In genomic region chr4:137610960-137611359, GRCh38 we compare ENCODE assay signal across 12 cellular contexts.
DNase-seq lines count a peak whose midpoint lies in the region; ATAC-seq and TF ChIP-seq lines count a peak whose summit lies in the region.
"Had no signal": no experiment of that assay in that cellular context is flagged by ENCODE, and none has a peak within 500 bp of the region (broad histone marks: within the 10 kb centered on the region; RNA-seq: fewer than 3 reads in every experiment).

No MANE protein-coding gene starts in this region.

- H3K4me3 Mint-ChIP-seq in activated T-helper 1 cell treated with anti-CD3 and anti-CD28 coated beads, Interleukin-12 subunit alpha, Interleukin-12 subunit beta, Interleukin-2, Interleukin-4 antibody, amounts not matched to agents 30 ng/mL and 10 ng/mL and 1 ng/mL, durations not matched to agents 14 hours and 24 hours and 36 hours = no peak overlapping the region

- H3K36me3 Mint-ChIP-seq in activated T-helper 1 cell treated with anti-CD3 and anti-CD28 coated beads, Interleukin-12 subunit alpha, Interleukin-12 subunit beta, Interleukin-2, Interleukin-4 antibody, amounts not matched to agents 30 ng/mL and 10 ng/mL and 1 ng/mL, durations not matched to agents 14 hours and 24 hours and 36 hours (ENCODE audit: low read depth) = no peaks in the 10 kb centered on the region

- no peaks in the 10 kb centered on the region for H3K36me3 ChIP-seq in liver (ENCODE audit: control insufficient read depth in 4 of 4, insufficient read depth in 3 of 4, low read depth in 1 of 4, low read length in 3 of 4)

- peak; percentile 69 for ATAC-seq in HG02798 (IDR thresholded peaks at IDR 0.05; ENCODE audit: poor library complexity, unreplicated experiment)
- ATAC-seq: left lobe of liver had no signal

- H3K27me3 Mint-ChIP-seq in activated T-helper 1 cell treated with anti-CD3 and anti-CD28 coated beads, Interleukin-12 subunit alpha, Interleukin-12 subunit beta, Interleukin-2, Interleukin-4 antibody, amounts not matched to agents 30 ng/mL and 10 ng/mL and 1 ng/mL, durations not matched to agents 14 hours and 24 hours and 36 hours (ENCODE audit: insufficient read depth) = no peaks in the 10 kb centered on the region

- no peaks in the 10 kb centered on the region for H3K9me3 Mint-ChIP-seq in activated T-helper 1 cell treated with anti-CD3 and anti-CD28 coated beads, Interleukin-12 subunit alpha, Interleukin-12 subunit beta, Interleukin-2, Interleukin-4 antibody, amounts not matched to agents 30 ng/mL and 10 ng/mL and 1 ng/mL, durations not matched to agents 14 hours and 24 hours and 36 hours

- TF ChIP-seq RAD21 in liver (IDR thresholded peaks at IDR 0.05) = no peak

- peak; percentile 40; the same call in 1 of the 2 replicates for TF ChIP-seq CTCF in VCaP (conservative IDR thresholded peaks at IDR 0.05)
- TF ChIP-seq CTCF in liver (IDR thresholded peaks at IDR 0.05; ENCODE audit: low read depth, low read length, missing input control) = peak; percentile 11

- no peaks in the 10 kb centered on the region for H3K9me3 ChIP-seq in liver (ENCODE audit: control insufficient read depth in 4 of 4, low read length in 3 of 4)

- DNase-seq in D341Med (ENCODE audit: low spot score) (peak; percentile 39), NCI-H2196 treated with DMSO at 0.1 percent for 48 hours (lab: John Stamatoyannopoulos, UW; ENCODE audit: unreplicated experiment) (no peak), ecto neural progenitor cell (ENCODE audit: low spot score) (no peak), NCI-H2196 (lab: John Stamatoyannopoulos, UW; ENCODE audit: unreplicated experiment) (no peak)
- no peak for DNase-seq in activated T-helper 1 cell treated with anti-CD3 and anti-CD28 coated beads, Interleukin-12 subunit alpha, Interleukin-12 subunit beta, Interleukin-2, Interleukin-4 antibody, amounts not matched to agents 30 ng/mL and 10 ng/mL and 1 ng/mL, durations not matched to agents 14 hours and 24 hours and 36 hours (ENCODE audit: low spot score)
- DNase-seq: activated CD4-positive, alpha-beta T cell treated with anti-CD3 and anti-CD28 coated beads for 1 hour; cerebellar nuclear complex; NCI-H2029 treated with DMSO at 0.1 percent for 48 hours had no signal

- H3K27ac ChIP-seq in VCaP = no peak overlapping the region
- H3K27ac ChIP-seq in liver (ENCODE audit: low read depth in 1 of 2, low read length in 2 of 2) = no peak overlapping the region

- H3K9ac ChIP-seq in liver (ENCODE audit: low read depth in 1 of 2, low read length in 2 of 2) = no peak overlapping the region

- no peak overlapping the region for H3K27ac Mint-ChIP-seq in activated T-helper 1 cell treated with anti-CD3 and anti-CD28 coated beads, Interleukin-12 subunit alpha, Interleukin-12 subunit beta, Interleukin-2, Interleukin-4 antibody, amounts not matched to agents 30 ng/mL and 10 ng/mL and 1 ng/mL, durations not matched to agents 14 hours and 24 hours and 36 hours

- WGBS in liver = 60% methylated on average over 2 of the region's 2 CpGs

- intact Hi-C loops in activated T-helper 1 cell treated with anti-CD3 and anti-CD28 coated beads, Interleukin-12 subunit alpha, Interleukin-12 subunit beta, Interleukin-2, Interleukin-4 antibody, amounts not matched to agents 30 ng/mL and 10 ng/mL and 1 ng/mL, durations not matched to agents 14 hours and 24 hours and 36 hours (cut with micrococcal nuclease) = no loop called here

- no peaks in the 10 kb centered on the region for H3K27me3 ChIP-seq in liver (ENCODE audit: control insufficient read depth in 4 of 4, insufficient read depth in 4 of 4, low read length in 3 of 4)

- no peaks in the 10 kb centered on the region for H3K4me1 Mint-ChIP-seq in activated T-helper 1 cell treated with anti-CD3 and anti-CD28 coated beads, Interleukin-12 subunit alpha, Interleukin-12 subunit beta, Interleukin-2, Interleukin-4 antibody, amounts not matched to agents 30 ng/mL and 10 ng/mL and 1 ng/mL, durations not matched to agents 14 hours and 24 hours and 36 hours (ENCODE audit: low read depth)

- H3K4me3 ChIP-seq in liver (ENCODE audit: low read depth in 1 of 3, low read length in 3 of 3) = no peak overlapping the region

- no peaks in the 10 kb centered on the region for H3K4me1 ChIP-seq in liver (ENCODE audit: control insufficient read depth in 4 of 4, insufficient read depth in 4 of 4, low read length in 3 of 4)

TF ChIP-seq in liver, 16 proteins besides CTCF, POLR2A, EP300 and RAD21:
- TF ChIP-seq EGR1 (IDR thresholded peaks at IDR 0.05; ENCODE audit: low read depth in 2 of 2) = no peak
- no peak for TF ChIP-seq NR2F2 (IDR thresholded peaks at IDR 0.05)
- TF ChIP-seq HNF4G (IDR thresholded peaks at IDR 0.05) = no peak
- TF ChIP-seq FOXA1 (IDR thresholded peaks at IDR 0.05) = no peak
- TF ChIP-seq YY1 (IDR thresholded peaks at IDR 0.05) = no peak
- TF ChIP-seq GABPA (IDR thresholded peaks at IDR 0.05 in 1 of 2, conservative IDR thresholded peaks at IDR 0.05 in 1 of 2) = no peak
- TF ChIP-seq REST (IDR thresholded peaks at IDR 0.05) = no peak
- TF ChIP-seq MAX (IDR thresholded peaks at IDR 0.05) = no peak
- TF ChIP-seq HNF4A (conservative IDR thresholded peaks at IDR 0.05) = no peak
- TF ChIP-seq ZBTB33 (IDR thresholded peaks at IDR 0.05) = no peak
- TF ChIP-seq JUND (IDR thresholded peaks at IDR 0.05) = no peak
- no peak for TF ChIP-seq SP1 (IDR thresholded peaks at IDR 0.05)
- TF ChIP-seq RXRA (IDR thresholded peaks at IDR 0.05) = no peak
- no peak for TF ChIP-seq TAF1 (conservative IDR thresholded peaks at IDR 0.05)
